Comparison of ENCODE assay signal across 2 cellular contexts in the genomic region with DNA sequence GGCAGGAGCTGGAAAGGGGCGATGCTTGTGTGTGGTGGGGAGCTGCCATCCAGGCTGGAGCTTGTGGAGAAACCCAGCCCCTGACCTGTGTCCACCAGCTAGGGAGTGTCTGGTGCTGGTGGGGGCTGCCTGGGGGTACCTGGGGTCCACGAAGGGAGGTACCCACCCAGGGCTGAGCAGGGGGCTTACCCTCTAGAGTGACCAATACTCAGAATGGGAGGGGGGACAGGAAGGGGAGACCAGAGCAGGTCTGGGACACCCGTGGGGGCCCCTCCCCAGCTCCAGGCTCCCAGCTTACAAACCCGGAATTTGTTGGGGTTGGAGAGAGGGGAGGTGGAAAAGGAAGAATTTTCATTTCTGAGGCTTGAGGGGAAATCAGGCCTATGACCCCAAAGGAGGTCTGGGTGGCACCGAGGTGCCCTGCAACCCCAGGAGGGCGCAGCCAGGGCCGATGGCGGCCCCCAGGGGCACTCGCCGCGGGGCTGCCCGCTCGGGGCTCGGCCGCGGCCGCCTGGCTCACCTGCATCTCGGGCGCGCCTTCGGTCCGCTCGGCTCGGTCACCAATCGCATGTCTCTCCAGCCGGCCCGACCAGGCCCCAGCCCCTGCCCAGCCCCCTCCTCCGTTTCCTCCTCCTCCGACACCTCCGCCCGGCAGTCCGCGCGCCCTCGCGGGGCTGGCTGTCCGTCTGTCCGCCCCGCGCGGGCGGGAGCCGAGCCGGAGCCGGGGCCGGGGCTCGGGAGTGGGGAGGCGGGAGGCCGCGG.
A peak's percentile ranks its signal among the peaks of the same experiment; 100 is the strongest.
TF ChIP-seq lines count a peak whose summit lies in the region.

No MANE protein-coding gene starts in this region.

TF ChIP-seq in H1, 55 proteins besides CTCF, POLR2A, EP300 and RAD21:
- TF ChIP-seq POLR2AphosphoS5 (IDR thresholded peaks at IDR 0.05; ENCODE audit: low read depth, low read length), result no peak
- TF ChIP-seq YY1 (IDR thresholded peaks at IDR 0.05; ENCODE audit: low read depth, low read length), result no peak
- TF ChIP-seq HDAC6 (IDR thresholded peaks at IDR 0.05; ENCODE audit: low read depth, low read length), result no peak
- no peak for TF ChIP-seq RXRA (IDR thresholded peaks at IDR 0.05; ENCODE audit: insufficient read depth, low read depth, low read length)
- TF ChIP-seq, protein P1, sequence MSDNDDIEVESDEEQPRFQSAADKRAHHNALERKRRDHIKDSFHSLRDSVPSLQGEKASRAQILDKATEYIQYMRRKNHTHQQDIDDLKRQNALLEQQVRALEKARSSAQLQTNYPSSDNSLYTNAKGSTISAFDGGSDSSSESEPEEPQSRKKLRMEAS (IDR thresholded peaks at IDR 0.05), result no peak
- no peak for TF ChIP-seq GABPA (IDR thresholded peaks at IDR 0.05; ENCODE audit: borderline replicate concordance, insufficient read depth, low read length)
- TF ChIP-seq SP1 (IDR thresholded peaks at IDR 0.05; ENCODE audit: low read depth, low read length), result no peak
- TF ChIP-seq KDM1A (IDR thresholded peaks at IDR 0.05; ENCODE audit: borderline replicate concordance, low read length), result no peak
- TF ChIP-seq CTBP2 (IDR thresholded peaks at IDR 0.05; ENCODE audit: borderline replicate concordance, insufficient read depth, insufficient read length, low read length), result no peak
- TF ChIP-seq BCL11A (IDR thresholded peaks at IDR 0.05; ENCODE audit: low read depth in 2 of 2, low read length in 2 of 2), result no peak
- no peak for TF ChIP-seq USF2 (IDR thresholded peaks at IDR 0.05; ENCODE audit: low read length)
- TF ChIP-seq TCF12 (IDR thresholded peaks at IDR 0.05; ENCODE audit: low read depth, low read length), result no peak
- TF ChIP-seq, protein P2, sequence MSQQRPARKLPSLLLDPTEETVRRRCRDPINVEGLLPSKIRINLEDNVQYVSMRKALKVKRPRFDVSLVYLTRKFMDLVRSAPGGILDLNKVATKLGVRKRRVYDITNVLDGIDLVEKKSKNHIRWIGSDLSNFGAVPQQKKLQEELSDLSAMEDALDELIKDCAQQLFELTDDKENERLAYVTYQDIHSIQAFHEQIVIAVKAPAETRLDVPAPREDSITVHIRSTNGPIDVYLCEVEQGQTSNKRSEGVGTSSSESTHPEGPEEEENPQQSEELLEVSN (IDR thresholded peaks at IDR 0.05), result no peak
- no peak for TF ChIP-seq SRF (IDR thresholded peaks at IDR 0.05; ENCODE audit: low read depth, low read length)
- TF ChIP-seq POU5F1 (IDR thresholded peaks at IDR 0.05; ENCODE audit: low read depth, low read length), result no peak
- no peak for TF ChIP-seq SIN3A (conservative IDR thresholded peaks at IDR 0.05 in 1 of 2, IDR thresholded peaks at IDR 0.05 in 1 of 2; ENCODE audit: low read depth in 1 of 2, low read length in 2 of 2)
- TF ChIP-seq SUZ12 (IDR thresholded peaks at IDR 0.05; ENCODE audit: low read length), result no peak
- TF ChIP-seq TBP (IDR thresholded peaks at IDR 0.05; ENCODE audit: low read depth, low read length), result no peak
- no peak for TF ChIP-seq CHD1 (IDR thresholded peaks at IDR 0.05; ENCODE audit: low read depth, low read length)
- no peak for TF ChIP-seq BACH1 (IDR thresholded peaks at IDR 0.05; ENCODE audit: low read length)

TF ChIP-seq in neural cell, 6 proteins besides CTCF, POLR2A, EP300 and RAD21:
- TF ChIP-seq, protein P3, sequence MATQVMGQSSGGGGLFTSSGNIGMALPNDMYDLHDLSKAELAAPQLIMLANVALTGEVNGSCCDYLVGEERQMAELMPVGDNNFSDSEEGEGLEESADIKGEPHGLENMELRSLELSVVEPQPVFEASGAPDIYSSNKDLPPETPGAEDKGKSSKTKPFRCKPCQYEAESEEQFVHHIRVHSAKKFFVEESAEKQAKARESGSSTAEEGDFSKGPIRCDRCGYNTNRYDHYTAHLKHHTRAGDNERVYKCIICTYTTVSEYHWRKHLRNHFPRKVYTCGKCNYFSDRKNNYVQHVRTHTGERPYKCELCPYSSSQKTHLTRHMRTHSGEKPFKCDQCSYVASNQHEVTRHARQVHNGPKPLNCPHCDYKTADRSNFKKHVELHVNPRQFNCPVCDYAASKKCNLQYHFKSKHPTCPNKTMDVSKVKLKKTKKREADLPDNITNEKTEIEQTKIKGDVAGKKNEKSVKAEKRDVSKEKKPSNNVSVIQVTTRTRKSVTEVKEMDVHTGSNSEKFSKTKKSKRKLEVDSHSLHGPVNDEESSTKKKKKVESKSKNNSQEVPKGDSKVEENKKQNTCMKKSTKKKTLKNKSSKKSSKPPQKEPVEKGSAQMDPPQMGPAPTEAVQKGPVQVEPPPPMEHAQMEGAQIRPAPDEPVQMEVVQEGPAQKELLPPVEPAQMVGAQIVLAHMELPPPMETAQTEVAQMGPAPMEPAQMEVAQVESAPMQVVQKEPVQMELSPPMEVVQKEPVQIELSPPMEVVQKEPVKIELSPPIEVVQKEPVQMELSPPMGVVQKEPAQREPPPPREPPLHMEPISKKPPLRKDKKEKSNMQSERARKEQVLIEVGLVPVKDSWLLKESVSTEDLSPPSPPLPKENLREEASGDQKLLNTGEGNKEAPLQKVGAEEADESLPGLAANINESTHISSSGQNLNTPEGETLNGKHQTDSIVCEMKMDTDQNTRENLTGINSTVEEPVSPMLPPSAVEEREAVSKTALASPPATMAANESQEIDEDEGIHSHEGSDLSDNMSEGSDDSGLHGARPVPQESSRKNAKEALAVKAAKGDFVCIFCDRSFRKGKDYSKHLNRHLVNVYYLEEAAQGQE (IDR thresholded peaks at IDR 0.05; ENCODE audit: borderline replicate concordance), result peak; percentile 45
- TF ChIP-seq SMC3 (conservative IDR thresholded peaks at IDR 0.05; ENCODE audit: poor library complexity) (no peak), EZH2 (IDR thresholded peaks at IDR 0.05; ENCODE audit: borderline replicate concordance, insufficient read depth, low read length, poor library complexity, severe bottlenecking) (no peak)
